Comparison of ENCODE assay signal across 29 cellular contexts in genomic region chr2:145126146-145126545, GRCh38.
"Had no signal": no experiment of that assay in that cellular context is flagged by ENCODE, and none has a peak within 500 bp of the region (broad histone marks: within the 10 kb centered on the region; RNA-seq: fewer than 3 reads in every experiment).

No MANE protein-coding gene starts in this region.

- H2AFZ ChIP-seq: parathyroid adenoma had no signal

- H3K4me3 ChIP-seq: ovary, psoas muscle, skin epidermis, smooth muscle cell, spleen, suprapubic skin, testis, tibial artery, transverse colon, upper lobe of right lung, uterus had no signal

- H3K27ac ChIP-seq: ovary, parathyroid adenoma, psoas muscle, skin epidermis, spleen, suprapubic skin, testis, tibial artery, transverse colon, upper lobe of right lung, uterus had no signal

- ATAC-seq: naive thymus-derived CD8-positive, alpha-beta T cell; natural killer cell treated with Interleukin-12 subunit alpha and Interleukin-12 subunit beta and Interleukin-15 and Interleukin-18, amount 100 ng/mL, for 72 hours; psoas muscle; right cardiac atrium; sciatic nerve; stimulated activated memory B cell treated with anti-CD40 and anti-IgM and Interleukin-4, amounts not matched to agents 10 μg/mL and 1 μg/mL and 100 μg/mL, for 72 hours; stimulated activated naive CD8-positive, alpha-beta T cell treated with anti-CD3 and anti-CD28 coated beads, Interleukin-15, amount 100 ng/mL, for 72 hours; stimulated activated naive CD8-positive, alpha-beta T cell treated with anti-CD3 and anti-CD28 coated beads, Interleukin-15, Interleukin-2, amounts not matched to agents 100 U/mL and 50 U/mL, for 24 hours; upper lobe of right lung had no signal

- H3K9me3 ChIP-seq: ovary, psoas muscle, spleen, suprapubic skin, testis, tibial artery, transverse colon, upper lobe of right lung, uterus had no signal

- H3K4me2 ChIP-seq: smooth muscle cell had no signal

- H3K27me3 ChIP-seq: ovary, spleen, suprapubic skin, testis, tibial artery, transverse colon, upper lobe of right lung, uterus had no signal

- DNase-seq: naive thymus-derived CD8-positive, alpha-beta T cell; nephron progenitor cell; occipital lobe; ovary; posterior cingulate gyrus; psoas muscle; right cardiac atrium; spleen; stimulated activated CD4-positive, alpha-beta T cell treated with anti-CD3 and anti-CD28 coated beads, Interleukin-12 subunit alpha, Interleukin-12 subunit beta, amount 100 ng/mL, for 4 hours; stimulated activated CD4-positive, alpha-beta T cell treated with anti-CD3 and anti-CD28 coated beads, Interleukin-1b, Interleukin-23, amount 100 ng/mL, for 48 hours; stimulated activated CD4-positive, alpha-beta T cell treated with anti-CD3 and anti-CD28 coated beads, Interleukin-4, amount 100 ng/mL, for 1 hour; stimulated activated CD4-positive, alpha-beta T cell treated with anti-CD3 and anti-CD28 coated beads, Interleukin-4, amount 100 ng/mL, for 4 hours; stimulated activated CD8-positive, alpha-beta memory T cell treated with anti-CD3 and anti-CD28 coated beads, Interleukin-4, amount 100 ng/mL, for 48 hours; stimulated activated naive CD4-positive, alpha-beta T cell; stimulated activated naive CD8-positive, alpha-beta T cell treated with anti-CD3 and anti-CD28 coated beads, Interleukin-15, amount 100 ng/mL, for 72 hours; stimulated activated naive CD8-positive, alpha-beta T cell treated with anti-CD3 and anti-CD28 coated beads, Interleukin-15, Interleukin-2, amounts not matched to agents 100 U/mL and 50 U/mL, for 24 hours; substantia nigra; testis; tibial artery; transverse colon; upper lobe of right lung; uterus had no signal

- H3K9ac ChIP-seq: parathyroid adenoma had no signal

- H3K4me1 ChIP-seq: parathyroid adenoma, psoas muscle, spleen, suprapubic skin, testis, tibial artery, transverse colon, upper lobe of right lung, uterus had no signal

- H3K36me3 ChIP-seq: ovary, spleen, suprapubic skin, tibial artery, transverse colon, upper lobe of right lung, uterus had no signal
